Comparison of ENCODE assay signal across 8 cellular contexts in the genomic region with DNA sequence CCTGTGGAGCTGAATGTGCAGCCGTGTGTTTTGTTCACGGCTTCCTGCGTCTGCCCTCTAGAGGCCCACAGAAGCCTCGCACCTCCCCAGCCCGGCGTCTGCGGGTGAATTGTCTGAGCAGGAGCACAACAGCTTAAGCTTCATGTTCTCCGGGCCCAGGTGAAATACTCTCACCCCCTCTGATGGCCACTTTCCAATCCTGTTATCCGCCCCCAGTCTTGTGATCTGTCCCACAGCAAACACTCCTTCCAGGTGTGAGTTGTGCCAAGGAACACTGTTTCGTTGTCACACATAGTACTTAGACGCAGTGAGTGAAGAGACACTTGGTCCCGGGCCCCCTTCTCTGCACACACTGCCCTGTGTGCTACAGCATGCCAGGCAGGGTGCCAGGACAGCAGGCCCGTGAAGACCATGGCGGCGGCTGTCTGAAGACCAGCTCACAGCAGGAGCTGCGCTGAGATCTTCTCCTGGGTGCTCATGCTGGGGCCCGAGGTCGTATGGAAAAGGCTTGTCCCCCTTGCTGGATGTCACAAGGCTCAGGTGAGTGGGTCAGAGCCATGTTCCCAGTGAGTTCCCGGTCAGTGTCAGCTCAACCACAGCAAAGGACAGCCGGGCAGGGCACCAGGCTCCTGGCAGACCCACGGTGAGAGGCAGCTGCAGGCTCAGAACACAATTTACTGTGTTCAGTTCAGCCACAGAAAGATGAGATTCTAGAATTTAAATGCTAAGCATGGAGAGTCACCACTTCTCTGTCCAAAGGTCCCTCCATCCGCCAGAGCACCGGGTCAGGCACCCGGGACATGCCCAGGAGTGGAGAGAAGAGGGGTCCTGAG. TPM values are rescaled to one million over a fixed set of nuclear protein-coding genes. Genes with fewer than 3 reads are reported as not detected.
DNase-seq lines count a peak whose midpoint lies in the region; ATAC-seq and TF ChIP-seq lines count a peak whose summit lies in the region.

No MANE protein-coding gene starts in this region.

- POLR2A ChIA-PET in T-cell (lab: Charles Lee): no interaction called here

- H3K36me3 ChIP-seq in breast epithelium: no peaks in the 10 kb centered on the region

- DNase-seq in AG20443 (ENCODE audit: low spot score): peak; percentile 89
- peak; percentile 61 for DNase-seq in NCI-H128 (lab: John Stamatoyannopoulos, UW; ENCODE audit: unreplicated experiment)
- peak in 16 of 34 experiments; percentile 8 to 45 (median 18) for DNase-seq in T-cell
- peak; percentile 73 to 84 for DNase-seq in breast epithelium (ENCODE audit: low spot score in 2 of 2)
- DNase-seq in left colon: peak; percentile 54 to 64
- DNase-seq in stimulated activated CD4-positive, alpha-beta T cell treated with anti-CD3 and anti-CD28 coated beads, Interleukin-4, amount 100 ng/mL, for 1 hour: peak; percentile 35

- H3K4me3 Mint-ChIP-seq in T-cell: no peak overlapping the region

- H3K4me1 Mint-ChIP-seq in T-cell: peaks cover 5 to 8% (median 6%) of the 10 kb centered on the region in 3 donors

- no peaks in the 10 kb centered on the region for H3K4me1 ChIP-seq in breast epithelium

- H3K4me3 ChIP-seq in breast epithelium: no peak overlapping the region

- ATAC-seq in GM19397 (IDR thresholded peaks at IDR 0.05; ENCODE audit: unreplicated experiment): peak; percentile 55
- peak; percentile 56 to 68 (median 64) for ATAC-seq in T-cell (replicated peaks in 1 of 4)
- peak; percentile 85 for ATAC-seq in left colon
- ATAC-seq in HG03097 (IDR thresholded peaks at IDR 0.05; ENCODE audit: low FRiP score, unreplicated experiment): no peak

- intact Hi-C loops in breast epithelium (cut with DNase I; ENCODE audit: low total_unique reads): no loop called here
- intact Hi-C loops in left colon (cut with DNase I, micrococcal nuclease): loop anchor here in 1 of 2 donors (10.0 kb wide), 1 partner anchor 156 kb away; no protein-coding TSS in a partner anchor

- H3K9me3 Mint-ChIP-seq in T-cell: peaks cover 2 to 14% (median 4%) of the 10 kb centered on the region in 3 donors

- H3K27ac ChIP-seq in breast epithelium: peak overlapping the region in 1 of 2 donors; percentile 19

- H3K27me3 ChIP-seq in breast epithelium: no peaks in the 10 kb centered on the region

- no peak overlapping the region for H3K27ac Mint-ChIP-seq in T-cell

- TF ChIP-seq POLR2A in breast epithelium (IDR thresholded peaks at IDR 0.05): no peak

- peaks cover 0 to 10% of the 10 kb centered on the region in 2 donors for H3K9me3 ChIP-seq in breast epithelium

- no peaks in the 10 kb centered on the region for H3K36me3 Mint-ChIP-seq in T-cell

- CTCF ChIA-PET in T-cell (lab: Charles Lee): interaction anchor here (0.5 to 1.6 kb wide), 3 partner anchors 18 to 199 kb away, joined by 3 to 4 read pairs (median 3); no protein-coding TSS in a partner anchor

- peaks cover 26 to 30% of the 10 kb centered on the region in 2 donors for H3K27me3 Mint-ChIP-seq in T-cell

- peak; percentile 42 to 78 (median 74) for TF ChIP-seq CTCF in breast epithelium (IDR thresholded peaks at IDR 0.05)

RNA-seq across cellular contexts. Expression of a gene that starts 6.8 kb away (rescaled TPM):
- total RNA-seq in T-cell (1 to 10 TPM in 3 of 5 donors, under 1 TPM in 2; 0.21 to 5.4 (median 1.3) TPM), breast epithelium (100 to 1,000 TPM in 1 of 3 donors, 10 to 100 TPM in 2; 42.4 to 108 (median 64.2) TPM), left colon (10 to 100 TPM; 11.6 to 13.3 TPM)
